Comparison of ENCODE assay signal across 29 cellular contexts in the genomic region with DNA sequence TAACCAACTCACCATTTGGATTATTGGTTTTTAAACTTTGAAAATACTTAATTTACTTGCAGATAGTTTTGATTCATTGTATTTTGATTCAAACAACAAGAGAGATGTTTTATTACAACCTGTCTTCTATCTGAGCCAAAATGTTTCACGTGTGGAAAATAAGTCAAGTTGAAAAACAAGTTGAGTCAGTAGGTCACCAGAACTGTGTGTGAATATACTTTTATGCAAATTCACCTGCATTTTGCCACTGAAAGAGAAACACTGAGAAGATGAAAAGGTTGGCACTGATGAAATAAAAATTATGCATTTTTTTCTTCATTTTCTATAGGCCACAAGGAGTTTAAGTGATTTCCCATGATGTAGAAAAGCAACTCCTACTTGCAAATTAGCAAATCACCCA.
A peak's percentile ranks its signal among the peaks of the same experiment; 100 is the strongest.
DNase-seq lines count a peak whose midpoint lies in the region; ATAC-seq and TF ChIP-seq lines count a peak whose summit lies in the region.
"Had no signal": no experiment of that assay in that cellular context is flagged by ENCODE, and none has a peak within 500 bp of the region (broad histone marks: within the 10 kb centered on the region; RNA-seq: fewer than 3 reads in every experiment).

No MANE protein-coding gene starts in this region.

- H3K27me3 Mint-ChIP-seq in activated CD4-positive, alpha-beta T cell treated with anti-CD3 and anti-CD28 coated beads, Interleukin-2, amount 10 ng/mL, durations not matched to agents 7 days and 5 days, result no peaks in the 10 kb centered on the region
- H3K27me3 Mint-ChIP-seq in CD4-positive, alpha-beta T cell, result no peaks in the 10 kb centered on the region
- H3K27me3 Mint-ChIP-seq in T-helper 1 cell treated with Interleukin-12 subunit alpha and Interleukin-12 subunit beta and Interleukin-4 antibody, amounts not matched to agents 30 μg/mL and 1 μg/mL, for 36 hours (ENCODE audit: low read depth), result no peaks in the 10 kb centered on the region
- no peaks in the 10 kb centered on the region for H3K27me3 Mint-ChIP-seq in activated naive CD8-positive, alpha-beta T cell treated with anti-CD3 and anti-CD28 coated beads for 36 hours

- peak overlapping the region; percentile 81 for H3K27ac Mint-ChIP-seq in activated CD4-positive, alpha-beta T cell treated with anti-CD3 and anti-CD28 coated beads, Interleukin-2, amount 10 ng/mL, durations not matched to agents 7 days and 5 days
- H3K27ac Mint-ChIP-seq in CD4-positive, alpha-beta T cell, result peak overlapping the region; percentile 32
- peak overlapping the region; percentile 75 for H3K27ac Mint-ChIP-seq in T-helper 1 cell treated with Interleukin-12 subunit alpha and Interleukin-12 subunit beta and Interleukin-4 antibody, amounts not matched to agents 30 μg/mL and 1 μg/mL, for 36 hours
- peak overlapping the region; percentile 92 for H3K27ac Mint-ChIP-seq in activated naive CD8-positive, alpha-beta T cell treated with anti-CD3 and anti-CD28 coated beads for 36 hours

- no peak overlapping the region for H3K27ac ChIP-seq in CD4-positive, alpha-beta T cell (ENCODE audit: low read depth, low read length)
- no peak overlapping the region for H3K27ac ChIP-seq in SJCRH30
- H3K27ac ChIP-seq: cardiac muscle cell, colonic mucosa, gastroesophageal sphincter, neutrophil, PC-9, right atrium auricular region, stomach, uterus had no signal

- H3K4me3 ChIP-seq in SJCRH30, result no peak overlapping the region
- H3K4me3 ChIP-seq: cardiac muscle cell, colonic mucosa, gastroesophageal sphincter, HAP-1, PC-9, right atrium auricular region, stomach, uterus had no signal

- ATAC-seq in CD4-positive, alpha-beta T cell (ENCODE audit: poor library complexity), result no peak
- ATAC-seq: CD8-positive, alpha-beta T cell; gastroesophageal sphincter; HepG2; SK-N-SH treated with all-trans-retinoic acid at 6 μM for 48 hours had no signal

- intact Hi-C loops in CD4-positive, alpha-beta T cell (cut with DNase I, micrococcal nuclease), result loop anchor here in 1 of 2 experiments (5.0 kb wide), 1 partner anchor 68 kb away; a partner anchor contains a TSS

- no peaks in the 10 kb centered on the region for H3K4me1 ChIP-seq in SJCRH30
- H3K4me1 ChIP-seq: colonic mucosa, HAP-1, right atrium auricular region, uterus had no signal

- peaks cover 84% of the 10 kb centered on the region for H3K4me1 Mint-ChIP-seq in activated CD4-positive, alpha-beta T cell treated with anti-CD3 and anti-CD28 coated beads, Interleukin-2, amount 10 ng/mL, durations not matched to agents 7 days and 5 days
- peaks cover 96% of the 10 kb centered on the region for H3K4me1 Mint-ChIP-seq in CD4-positive, alpha-beta T cell (ENCODE audit: low read depth)
- peaks cover 83% of the 10 kb centered on the region for H3K4me1 Mint-ChIP-seq in T-helper 1 cell treated with Interleukin-12 subunit alpha and Interleukin-12 subunit beta and Interleukin-4 antibody, amounts not matched to agents 30 μg/mL and 1 μg/mL, for 36 hours (ENCODE audit: low read depth)
- H3K4me1 Mint-ChIP-seq in activated naive CD8-positive, alpha-beta T cell treated with anti-CD3 and anti-CD28 coated beads for 36 hours, result peaks cover 82% of the 10 kb centered on the region

- peaks cover 52% of the 10 kb centered on the region for H3K9me3 Mint-ChIP-seq in activated CD4-positive, alpha-beta T cell treated with anti-CD3 and anti-CD28 coated beads, Interleukin-2, amount 10 ng/mL, durations not matched to agents 7 days and 5 days
- H3K9me3 Mint-ChIP-seq in CD4-positive, alpha-beta T cell, result no peaks in the 10 kb centered on the region
- H3K9me3 Mint-ChIP-seq in T-helper 1 cell treated with Interleukin-12 subunit alpha and Interleukin-12 subunit beta and Interleukin-4 antibody, amounts not matched to agents 30 μg/mL and 1 μg/mL, for 36 hours, result peaks cover 46% of the 10 kb centered on the region
- peaks cover 40% of the 10 kb centered on the region for H3K9me3 Mint-ChIP-seq in activated naive CD8-positive, alpha-beta T cell treated with anti-CD3 and anti-CD28 coated beads for 36 hours

- no peaks in the 10 kb centered on the region for H3K36me3 ChIP-seq in SJCRH30
- H3K36me3 ChIP-seq: cardiac muscle cell, colonic mucosa, gastroesophageal sphincter, HAP-1, neutrophil, right atrium auricular region, stomach, uterus had no signal

- CTCF ChIA-PET in activated CD4-positive, alpha-beta T cell treated with anti-CD3 and anti-CD28 coated beads, Interleukin-2, amount 10 ng/mL, durations not matched to agents 7 days and 5 days (lab: Charles Lee), result interaction anchor here (1.4 to 2.6 kb wide), 3 partner anchors 9 to 11 kb away, joined by 3 to 9 read pairs (median 9); no protein-coding TSS in a partner anchor
- CTCF ChIA-PET in CD4-positive, alpha-beta T cell (lab: Charles Lee), result no interaction called here

- H3K36me3 Mint-ChIP-seq in activated CD4-positive, alpha-beta T cell treated with anti-CD3 and anti-CD28 coated beads, Interleukin-2, amount 10 ng/mL, durations not matched to agents 7 days and 5 days (ENCODE audit: low read depth), result peaks cover 48% of the 10 kb centered on the region
- H3K36me3 Mint-ChIP-seq in CD4-positive, alpha-beta T cell (ENCODE audit: low read depth), result no peaks in the 10 kb centered on the region
- H3K36me3 Mint-ChIP-seq in T-helper 1 cell treated with Interleukin-12 subunit alpha and Interleukin-12 subunit beta and Interleukin-4 antibody, amounts not matched to agents 30 μg/mL and 1 μg/mL, for 36 hours (ENCODE audit: low read depth), result peaks cover 42% of the 10 kb centered on the region
- peaks cover 41% of the 10 kb centered on the region for H3K36me3 Mint-ChIP-seq in activated naive CD8-positive, alpha-beta T cell treated with anti-CD3 and anti-CD28 coated beads for 36 hours
- H3K36me3 Mint-ChIP-seq: CD8-positive, alpha-beta T cell had no signal

- DNase-seq in activated CD4-positive, alpha-beta T cell treated with anti-CD3 and anti-CD28 coated beads, Interleukin-2, amount 10 ng/mL, durations not matched to agents 7 days and 5 days, result no peak
- DNase-seq in activated CD4-positive, alpha-beta T cell treated with anti-CD3 and anti-CD28 coated beads, Interleukin-2, amount 50 U/mL, for 4 hours, result no peak
- DNase-seq in CD4-positive, alpha-beta T cell, result no peak
- DNase-seq in activated naive CD8-positive, alpha-beta T cell treated with anti-CD3 and anti-CD28 coated beads for 36 hours, result no peak
- DNase-seq in stimulated activated naive CD4-positive, alpha-beta T cell treated with Interleukin-2 at 50 U/mL for 16 hours (lab: John Stamatoyannopoulos, UW), result no peak
- no peak for DNase-seq in GM10266 (ENCODE audit: extremely low spot score)
- no peak for DNase-seq in SJCRH30
- DNase-seq: activated CD4-positive, alpha-beta T cell treated with anti-CD3 and anti-CD28 coated beads for 1 hour; CD8-positive, alpha-beta T cell; colonic mucosa; DMS 273 treated with DMSO at 0.1 percent for 48 hours; effector CD4-positive, alpha-beta T cell; Karpas-422; NCI-H2081; NCI-H226; NCI-H69; PC-9; posterior cingulate gyrus; small intestine; stomach; uterus had no signal

- no peak overlapping the region for H3K4me3 Mint-ChIP-seq in activated CD4-positive, alpha-beta T cell treated with anti-CD3 and anti-CD28 coated beads, Interleukin-2, amount 10 ng/mL, durations not matched to agents 7 days and 5 days
- no peak overlapping the region for H3K4me3 Mint-ChIP-seq in CD4-positive, alpha-beta T cell
- no peak overlapping the region for H3K4me3 Mint-ChIP-seq in T-helper 1 cell treated with Interleukin-12 subunit alpha and Interleukin-12 subunit beta and Interleukin-4 antibody, amounts not matched to agents 30 μg/mL and 1 μg/mL, for 36 hours
- no peak overlapping the region for H3K4me3 Mint-ChIP-seq in activated naive CD8-positive, alpha-beta T cell treated with anti-CD3 and anti-CD28 coated beads for 36 hours
- H3K4me3 Mint-ChIP-seq: CD8-positive, alpha-beta T cell had no signal

- no peaks in the 10 kb centered on the region for H3K27me3 ChIP-seq in CD4-positive, alpha-beta T cell (ENCODE audit: control insufficient read depth, insufficient read depth, low read length)
- no peaks in the 10 kb centered on the region for H3K27me3 ChIP-seq in SJCRH30
- H3K27me3 ChIP-seq: cardiac muscle cell, colonic mucosa, gastroesophageal sphincter, neutrophil, right atrium auricular region, stomach, uterus had no signal

- no peaks in the 10 kb centered on the region for H3K9me3 ChIP-seq in CD4-positive, alpha-beta T cell (ENCODE audit: control insufficient read depth, low read length)
- H3K9me3 ChIP-seq in SJCRH30 (replicated peaks), result no peaks in the 10 kb centered on the region
- H3K9me3 ChIP-seq: colonic mucosa, gastroesophageal sphincter, HAP-1, neutrophil, right atrium auricular region, stomach, uterus had no signal

- TF ChIP-seq CTCF in CD4-positive, alpha-beta T cell (IDR thresholded peaks at IDR 0.05), result no peak
- no peak for TF ChIP-seq CTCF in GM10266 (IDR thresholded peaks at IDR 0.05; ENCODE audit: control insufficient read depth, insufficient read depth, low read depth, missing control alignments)

- POLR2A ChIA-PET in activated CD4-positive, alpha-beta T cell treated with anti-CD3 and anti-CD28 coated beads, Interleukin-2, amount 10 ng/mL, durations not matched to agents 7 days and 5 days (lab: Charles Lee), result no interaction called here
- POLR2A ChIA-PET in CD4-positive, alpha-beta T cell (lab: Charles Lee), result interaction anchor here (0.7 kb wide), 1 partner anchor 137 kb away, joined by 3 read pairs; a partner anchor contains a TSS

Comparison
In these comparisons a context has a peak if more than half of its experiments do, and no peak if none do; other contexts are left out.
1. H3K27ac Mint-ChIP-seq: peak in every context shown above with its lines; median percentile 92 in activated naive CD8-positive, alpha-beta T cell treated with anti-CD3 and anti-CD28 coated beads for 36 hours; 81 in activated CD4-positive, alpha-beta T cell treated with anti-CD3 and anti-CD28 coated beads, Interleukin-2, amount 10 ng/mL, durations not matched to agents 7 days and 5 days; 75 in T-helper 1 cell treated with Interleukin-12 subunit alpha and Interleukin-12 subunit beta and Interleukin-4 antibody, amounts not matched to agents 30 μg/mL and 1 μg/mL, for 36 hours; 32 in CD4-positive, alpha-beta T cell.